ENCODE assay signal across 1 cellular context in genomic region chrX:130704053-130705038, GRCh38.
TF ChIP-seq lines count a peak whose summit lies in the region.

No MANE protein-coding gene starts in this region.

TF ChIP-seq in K562, 482 proteins besides CTCF, POLR2A, EP300 and RAD21 (continued from another document and continues in another):
- TF ChIP-seq, protein P1, sequence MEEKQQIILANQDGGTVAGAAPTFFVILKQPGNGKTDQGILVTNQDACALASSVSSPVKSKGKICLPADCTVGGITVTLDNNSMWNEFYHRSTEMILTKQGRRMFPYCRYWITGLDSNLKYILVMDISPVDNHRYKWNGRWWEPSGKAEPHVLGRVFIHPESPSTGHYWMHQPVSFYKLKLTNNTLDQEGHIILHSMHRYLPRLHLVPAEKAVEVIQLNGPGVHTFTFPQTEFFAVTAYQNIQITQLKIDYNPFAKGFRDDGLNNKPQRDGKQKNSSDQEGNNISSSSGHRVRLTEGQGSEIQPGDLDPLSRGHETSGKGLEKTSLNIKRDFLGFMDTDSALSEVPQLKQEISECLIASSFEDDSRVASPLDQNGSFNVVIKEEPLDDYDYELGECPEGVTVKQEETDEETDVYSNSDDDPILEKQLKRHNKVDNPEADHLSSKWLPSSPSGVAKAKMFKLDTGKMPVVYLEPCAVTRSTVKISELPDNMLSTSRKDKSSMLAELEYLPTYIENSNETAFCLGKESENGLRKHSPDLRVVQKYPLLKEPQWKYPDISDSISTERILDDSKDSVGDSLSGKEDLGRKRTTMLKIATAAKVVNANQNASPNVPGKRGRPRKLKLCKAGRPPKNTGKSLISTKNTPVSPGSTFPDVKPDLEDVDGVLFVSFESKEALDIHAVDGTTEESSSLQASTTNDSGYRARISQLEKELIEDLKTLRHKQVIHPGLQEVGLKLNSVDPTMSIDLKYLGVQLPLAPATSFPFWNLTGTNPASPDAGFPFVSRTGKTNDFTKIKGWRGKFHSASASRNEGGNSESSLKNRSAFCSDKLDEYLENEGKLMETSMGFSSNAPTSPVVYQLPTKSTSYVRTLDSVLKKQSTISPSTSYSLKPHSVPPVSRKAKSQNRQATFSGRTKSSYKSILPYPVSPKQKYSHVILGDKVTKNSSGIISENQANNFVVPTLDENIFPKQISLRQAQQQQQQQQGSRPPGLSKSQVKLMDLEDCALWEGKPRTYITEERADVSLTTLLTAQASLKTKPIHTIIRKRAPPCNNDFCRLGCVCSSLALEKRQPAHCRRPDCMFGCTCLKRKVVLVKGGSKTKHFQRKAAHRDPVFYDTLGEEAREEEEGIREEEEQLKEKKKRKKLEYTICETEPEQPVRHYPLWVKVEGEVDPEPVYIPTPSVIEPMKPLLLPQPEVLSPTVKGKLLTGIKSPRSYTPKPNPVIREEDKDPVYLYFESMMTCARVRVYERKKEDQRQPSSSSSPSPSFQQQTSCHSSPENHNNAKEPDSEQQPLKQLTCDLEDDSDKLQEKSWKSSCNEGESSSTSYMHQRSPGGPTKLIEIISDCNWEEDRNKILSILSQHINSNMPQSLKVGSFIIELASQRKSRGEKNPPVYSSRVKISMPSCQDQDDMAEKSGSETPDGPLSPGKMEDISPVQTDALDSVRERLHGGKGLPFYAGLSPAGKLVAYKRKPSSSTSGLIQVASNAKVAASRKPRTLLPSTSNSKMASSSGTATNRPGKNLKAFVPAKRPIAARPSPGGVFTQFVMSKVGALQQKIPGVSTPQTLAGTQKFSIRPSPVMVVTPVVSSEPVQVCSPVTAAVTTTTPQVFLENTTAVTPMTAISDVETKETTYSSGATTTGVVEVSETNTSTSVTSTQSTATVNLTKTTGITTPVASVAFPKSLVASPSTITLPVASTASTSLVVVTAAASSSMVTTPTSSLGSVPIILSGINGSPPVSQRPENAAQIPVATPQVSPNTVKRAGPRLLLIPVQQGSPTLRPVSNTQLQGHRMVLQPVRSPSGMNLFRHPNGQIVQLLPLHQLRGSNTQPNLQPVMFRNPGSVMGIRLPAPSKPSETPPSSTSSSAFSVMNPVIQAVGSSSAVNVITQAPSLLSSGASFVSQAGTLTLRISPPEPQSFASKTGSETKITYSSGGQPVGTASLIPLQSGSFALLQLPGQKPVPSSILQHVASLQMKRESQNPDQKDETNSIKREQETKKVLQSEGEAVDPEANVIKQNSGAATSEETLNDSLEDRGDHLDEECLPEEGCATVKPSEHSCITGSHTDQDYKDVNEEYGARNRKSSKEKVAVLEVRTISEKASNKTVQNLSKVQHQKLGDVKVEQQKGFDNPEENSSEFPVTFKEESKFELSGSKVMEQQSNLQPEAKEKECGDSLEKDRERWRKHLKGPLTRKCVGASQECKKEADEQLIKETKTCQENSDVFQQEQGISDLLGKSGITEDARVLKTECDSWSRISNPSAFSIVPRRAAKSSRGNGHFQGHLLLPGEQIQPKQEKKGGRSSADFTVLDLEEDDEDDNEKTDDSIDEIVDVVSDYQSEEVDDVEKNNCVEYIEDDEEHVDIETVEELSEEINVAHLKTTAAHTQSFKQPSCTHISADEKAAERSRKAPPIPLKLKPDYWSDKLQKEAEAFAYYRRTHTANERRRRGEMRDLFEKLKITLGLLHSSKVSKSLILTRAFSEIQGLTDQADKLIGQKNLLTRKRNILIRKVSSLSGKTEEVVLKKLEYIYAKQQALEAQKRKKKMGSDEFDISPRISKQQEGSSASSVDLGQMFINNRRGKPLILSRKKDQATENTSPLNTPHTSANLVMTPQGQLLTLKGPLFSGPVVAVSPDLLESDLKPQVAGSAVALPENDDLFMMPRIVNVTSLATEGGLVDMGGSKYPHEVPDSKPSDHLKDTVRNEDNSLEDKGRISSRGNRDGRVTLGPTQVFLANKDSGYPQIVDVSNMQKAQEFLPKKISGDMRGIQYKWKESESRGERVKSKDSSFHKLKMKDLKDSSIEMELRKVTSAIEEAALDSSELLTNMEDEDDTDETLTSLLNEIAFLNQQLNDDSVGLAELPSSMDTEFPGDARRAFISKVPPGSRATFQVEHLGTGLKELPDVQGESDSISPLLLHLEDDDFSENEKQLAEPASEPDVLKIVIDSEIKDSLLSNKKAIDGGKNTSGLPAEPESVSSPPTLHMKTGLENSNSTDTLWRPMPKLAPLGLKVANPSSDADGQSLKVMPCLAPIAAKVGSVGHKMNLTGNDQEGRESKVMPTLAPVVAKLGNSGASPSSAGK (IDR thresholded peaks at IDR 0.05): no peak
- TF ChIP-seq CBFA2T3 (IDR thresholded peaks at IDR 0.05): peak; percentile 52
- TF ChIP-seq SMARCE1 (IDR thresholded peaks at IDR 0.05): peak; percentile 41; the same call in 1 of the 2 replicates
- no peak for TF ChIP-seq ZNF518B (CRISPR knock-in tag; IDR thresholded peaks at IDR 0.05)
- no peak for TF ChIP-seq YBX1 (IDR thresholded peaks at IDR 0.05)
- TF ChIP-seq ETS2 (tag; IDR thresholded peaks at IDR 0.05; ENCODE audit: borderline replicate concordance, poor library complexity, severe bottlenecking): no peak
- no peak for TF ChIP-seq ESRRB (CRISPR knock-in tag; IDR thresholded peaks at IDR 0.05; ENCODE audit: borderline replicate concordance)
- TF ChIP-seq, protein P2, sequence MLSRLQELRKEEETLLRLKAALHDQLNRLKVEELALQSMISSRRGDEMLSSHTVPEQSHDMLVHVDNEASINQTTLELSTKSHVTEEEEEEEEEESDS (CRISPR knock-in tag; IDR thresholded peaks at IDR 0.05): no peak
- no peak for TF ChIP-seq KLF6 (CRISPR knock-in tag; IDR thresholded peaks at IDR 0.05; ENCODE audit: borderline replicate concordance)
- TF ChIP-seq POLR3A (IDR thresholded peaks at IDR 0.05; ENCODE audit: borderline replicate concordance, extremely low read depth, insufficient read depth, insufficient read length): no peak
- 0 out of 2 replicates have a peak, but pooled peaks have one; percentile 7 for TF ChIP-seq MAFG (tag; conservative IDR thresholded peaks at IDR 0.05)
- no peak for TF ChIP-seq KLF16 (IDR thresholded peaks at IDR 0.05)
- no peak for TF ChIP-seq ZNF140 (CRISPR knock-in tag; IDR thresholded peaks at IDR 0.05)
- TF ChIP-seq FOS (IDR thresholded peaks at IDR 0.05; ENCODE audit: extremely low read depth, insufficient read length): no peak
- no peak for TF ChIP-seq ZNF830 (CRISPR knock-in tag; IDR thresholded peaks at IDR 0.05)
- TF ChIP-seq GTF2F1 (IDR thresholded peaks at IDR 0.05; ENCODE audit: low read depth, low read length): no peak
- no peak for TF ChIP-seq ZNF12 (CRISPR knock-in tag; IDR thresholded peaks at IDR 0.05)
- TF ChIP-seq ZFP1 (CRISPR knock-in tag; IDR thresholded peaks at IDR 0.05): no peak
- TF ChIP-seq, protein P3, sequence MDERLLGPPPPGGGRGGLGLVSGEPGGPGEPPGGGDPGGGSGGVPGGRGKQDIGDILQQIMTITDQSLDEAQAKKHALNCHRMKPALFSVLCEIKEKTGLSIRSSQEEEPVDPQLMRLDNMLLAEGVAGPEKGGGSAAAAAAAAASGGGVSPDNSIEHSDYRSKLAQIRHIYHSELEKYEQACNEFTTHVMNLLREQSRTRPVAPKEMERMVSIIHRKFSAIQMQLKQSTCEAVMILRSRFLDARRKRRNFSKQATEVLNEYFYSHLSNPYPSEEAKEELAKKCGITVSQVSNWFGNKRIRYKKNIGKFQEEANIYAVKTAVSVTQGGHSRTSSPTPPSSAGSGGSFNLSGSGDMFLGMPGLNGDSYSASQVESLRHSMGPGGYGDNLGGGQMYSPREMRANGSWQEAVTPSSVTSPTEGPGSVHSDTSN (CRISPR knock-in tag; IDR thresholded peaks at IDR 0.05; ENCODE audit: low read depth): no peak
- TF ChIP-seq, protein P3 (tag; conservative IDR thresholded peaks at IDR 0.05; ENCODE audit: low read depth): peak; percentile 79
- no peak for TF ChIP-seq CBFA2T2 (conservative IDR thresholded peaks at IDR 0.05)
- TF ChIP-seq ZC3H8 (IDR thresholded peaks at IDR 0.05): no peak
- no peak for TF ChIP-seq NCOA2 (IDR thresholded peaks at IDR 0.05; ENCODE audit: partially characterized antibody in 2 of 2)
- TF ChIP-seq MEIS2 (IDR thresholded peaks at IDR 0.05; ENCODE audit: partially characterized antibody): peak; percentile 58
- no peak for TF ChIP-seq ZNF436 (CRISPR knock-in tag; IDR thresholded peaks at IDR 0.05)
- TF ChIP-seq THRB (CRISPR knock-in tag; conservative IDR thresholded peaks at IDR 0.05): no peak
- TF ChIP-seq MAFK (IDR thresholded peaks at IDR 0.05; ENCODE audit: low read length): no peak
- no peak for TF ChIP-seq JUN (IDR thresholded peaks at IDR 0.05; ENCODE audit: borderline replicate concordance, low read depth, low read length)
- TF ChIP-seq JUN (CRISPR knock-in tag; IDR thresholded peaks at IDR 0.05; ENCODE audit: borderline replicate concordance): no peak
- no peak for TF ChIP-seq PPARD (CRISPR knock-in tag; IDR thresholded peaks at IDR 0.05)
- TF ChIP-seq PHF8 (IDR thresholded peaks at IDR 0.05; ENCODE audit: borderline replicate concordance, low read length): no peak
- no peak for TF ChIP-seq XRCC3 (IDR thresholded peaks at IDR 0.05)
- TF ChIP-seq KAT2B (IDR thresholded peaks at IDR 0.05; ENCODE audit: low read depth, low read length): no peak
- TF ChIP-seq IRF2 (CRISPR knock-in tag; IDR thresholded peaks at IDR 0.05): no peak
- TF ChIP-seq CBFB (CRISPR knock-in tag; IDR thresholded peaks at IDR 0.05): no peak
- TF ChIP-seq ZNF609 (CRISPR knock-in tag; IDR thresholded peaks at IDR 0.05; ENCODE audit: borderline replicate concordance): no peak
- no peak for TF ChIP-seq ZNF384 (IDR thresholded peaks at IDR 0.05; ENCODE audit: low read depth, low read length)
- TF ChIP-seq ZZZ3 (IDR thresholded peaks at IDR 0.05): no peak
- no peak for TF ChIP-seq SMAD1 (IDR thresholded peaks at IDR 0.05; ENCODE audit: low read depth, low read length, partially characterized antibody)
- TF ChIP-seq POLR2B (IDR thresholded peaks at IDR 0.05; ENCODE audit: low read depth, partially characterized antibody): no peak
- no peak for TF ChIP-seq ZNF124 (CRISPR knock-in tag; IDR thresholded peaks at IDR 0.05)
